ENCODE assay signal across 8 cellular contexts in the genomic region with DNA sequence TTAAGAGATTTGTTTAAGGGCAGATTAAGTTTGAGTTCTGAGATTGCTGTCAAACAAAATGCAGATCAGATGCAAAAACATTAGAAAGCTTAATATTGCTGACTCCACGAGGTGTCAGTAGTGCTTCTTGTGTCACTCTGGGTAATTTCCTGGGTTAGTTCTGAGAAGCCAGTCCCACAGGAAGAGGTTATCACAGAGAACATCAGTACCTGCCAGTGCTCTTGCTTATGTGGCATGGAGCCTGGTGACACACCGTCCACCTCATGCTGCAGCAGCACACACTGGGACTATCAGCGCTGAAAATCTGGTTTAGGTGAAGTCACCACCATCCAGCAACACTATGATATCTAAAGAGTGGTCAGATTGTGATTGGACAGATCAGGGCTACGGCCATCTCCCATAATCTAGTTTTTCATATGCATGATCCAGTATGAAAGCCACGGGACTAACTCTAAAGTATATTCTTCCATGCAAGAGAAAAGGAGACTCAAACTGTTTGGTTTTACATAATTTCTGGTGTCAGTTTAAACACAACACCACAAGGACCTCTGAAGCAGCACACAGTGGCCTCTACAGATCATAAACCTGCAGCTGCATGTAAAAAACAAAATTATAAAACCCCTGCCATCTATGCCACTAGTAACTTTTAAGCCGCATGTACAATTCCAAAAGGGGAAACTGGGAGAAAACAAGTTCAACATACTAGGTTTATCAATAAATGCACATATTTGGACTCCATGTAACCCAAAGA. TPM values are rescaled to one million over a fixed set of nuclear protein-coding genes. Genes with fewer than 3 reads are reported as not detected.
DNase-seq lines count a peak whose midpoint lies in the region; ATAC-seq and TF ChIP-seq lines count a peak whose summit lies in the region.

No MANE protein-coding gene starts in this region.

- in situ Hi-C loops in G401 (cut with HindIII; ENCODE audit: low sequenced_read_pairs) (no loop called here), astrocyte of the spinal cord (cut with HindIII; ENCODE audit: low sequenced_read_pairs) (no loop called here)

- peak overlapping the region; percentile 43 for H3K27ac Mint-ChIP-seq in stimulated activated effector memory CD8-positive, alpha-beta T cell treated with anti-CD3 and anti-CD28 coated beads, Interleukin-12 subunit alpha, Interleukin-12 subunit beta, amount 100 ng/mL, for 72 hours

- H3K27ac ChIP-seq in left lung: no peak overlapping the region

- ATAC-seq in GM21423 (IDR thresholded peaks at IDR 0.05; ENCODE audit: unreplicated experiment): peak; percentile 93
- ATAC-seq in left lung: peak; percentile 52
- peak; percentile 100 for ATAC-seq in stimulated activated effector memory CD8-positive, alpha-beta T cell treated with anti-CD3 and anti-CD28 coated beads, Interleukin-12 subunit alpha, Interleukin-12 subunit beta, amount 100 ng/mL, for 72 hours

- peaks cover 17% of the 10 kb centered on the region for H3K4me1 Mint-ChIP-seq in stimulated activated effector memory CD8-positive, alpha-beta T cell treated with anti-CD3 and anti-CD28 coated beads, Interleukin-12 subunit alpha, Interleukin-12 subunit beta, amount 100 ng/mL, for 72 hours

- TF ChIP-seq CTCF in astrocyte of the spinal cord (IDR thresholded peaks at IDR 0.05; ENCODE audit: low read depth, low read length) (peak; percentile 53), left lung (IDR thresholded peaks at IDR 0.05) (peak in 1 of 2 donors; percentile 23)

- H3K4me3 Mint-ChIP-seq in stimulated activated effector memory CD8-positive, alpha-beta T cell treated with anti-CD3 and anti-CD28 coated beads, Interleukin-12 subunit alpha, Interleukin-12 subunit beta, amount 100 ng/mL, for 72 hours: peak overlapping the region; percentile 36

- no peaks in the 10 kb centered on the region for H3K9me3 Mint-ChIP-seq in stimulated activated effector memory CD8-positive, alpha-beta T cell treated with anti-CD3 and anti-CD28 coated beads, Interleukin-12 subunit alpha, Interleukin-12 subunit beta, amount 100 ng/mL, for 72 hours

- no peaks in the 10 kb centered on the region for H3K4me1 ChIP-seq in left lung

- intact Hi-C loops in left lung (cut with DNase I): no loop called here
- intact Hi-C loops in posterior cingulate gyrus (cut with DNase I): loop anchor here (1.0 to 5.0 kb wide), 3 partner anchors 198 to 406 kb away; a partner anchor contains a TSS

- no peaks in the 10 kb centered on the region for H3K27me3 ChIP-seq in left lung

- H3K9me3 ChIP-seq in left lung: no peaks in the 10 kb centered on the region

- H3K36me3 ChIP-seq in left lung: peaks cover 0 to 59% of the 10 kb centered on the region in 2 donors

- H3K36me3 Mint-ChIP-seq in stimulated activated effector memory CD8-positive, alpha-beta T cell treated with anti-CD3 and anti-CD28 coated beads, Interleukin-12 subunit alpha, Interleukin-12 subunit beta, amount 100 ng/mL, for 72 hours: peaks cover 66% of the 10 kb centered on the region

- H3K4me3 ChIP-seq in astrocyte of the spinal cord (ENCODE audit: low read depth, low read length) (no peak overlapping the region), left lung (no peak overlapping the region)

- peak; percentile 86 for DNase-seq in G401 (ENCODE audit: low spot score)
- DNase-seq in HT-29 (ENCODE audit: low spot score): peak; percentile 81
- DNase-seq in T-helper 22 cell (ENCODE audit: low read depth): peak; percentile 18
- peak; percentile 62 for DNase-seq in astrocyte of the spinal cord (ENCODE audit: low read depth, low spot score)
- no peak for DNase-seq in left lung
- peak; percentile 13 to 68 for DNase-seq in stimulated activated effector memory CD8-positive, alpha-beta T cell treated with anti-CD3 and anti-CD28 coated beads, Interleukin-12 subunit alpha, Interleukin-12 subunit beta, amount 100 ng/mL, for 72 hours (ENCODE audit: low spot score in 2 of 2)
- no peak for DNase-seq in posterior cingulate gyrus

RNA-seq across cellular contexts. Expression of a gene that starts 36.1 kb away (rescaled TPM):
- total RNA-seq in G401 (2014; rRNA removed; shearing (Covaris generic)): 1.3 and 4.2 TPM in 2 replicates
- total RNA-seq in HT-29 (2014; rRNA removed; shearing (Covaris generic)): 15.9 and 23.4 TPM in 2 replicates
- 10 to 100 TPM; 78.3 to 89.2 TPM for total RNA-seq in left lung

Comparison
In these comparisons a context has a peak if more than half of its experiments do, and no peak if none do; other contexts are left out.
1. DNase-seq: peak in G401 (single experiment), HT-29 (single experiment), T-helper 22 cell (single experiment), astrocyte of the spinal cord (single experiment) and stimulated activated effector memory CD8-positive, alpha-beta T cell treated with anti-CD3 and anti-CD28 coated beads, Interleukin-12 subunit alpha, Interleukin-12 subunit beta, amount 100 ng/mL, for 72 hours (2 of 2); none in left lung (0 of 2) and posterior cingulate gyrus (0 of 10).
2. Peak in every context shown above with its lines, with median percentiles within 50 percentile points of each other: ATAC-seq.